Comparison of ENCODE assay signal across 28 cellular contexts in the genomic region with DNA sequence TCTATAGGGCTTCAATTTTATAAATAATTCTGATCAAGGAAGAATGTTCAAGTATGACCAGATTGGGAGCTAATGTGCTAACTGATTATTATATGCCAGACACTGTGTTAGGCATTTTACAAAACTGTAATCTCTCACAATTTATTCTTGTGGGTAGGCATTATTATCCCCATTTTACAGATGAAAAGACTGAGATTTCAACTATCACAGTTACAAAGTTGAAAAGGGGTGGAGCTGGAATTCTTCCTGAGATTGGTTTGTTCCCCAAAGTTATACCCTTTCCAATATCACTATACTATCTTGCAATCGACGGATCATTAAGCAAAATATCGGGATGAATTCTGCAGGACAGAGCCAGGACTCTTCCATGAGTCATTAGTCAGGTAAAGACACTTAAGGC.
"Had no signal": no experiment of that assay in that cellular context is flagged by ENCODE, and none has a peak within 500 bp of the region (broad histone marks: within the 10 kb centered on the region; RNA-seq: fewer than 3 reads in every experiment).

No MANE protein-coding gene starts in this region.

- H3K4me3 ChIP-seq: colonic mucosa, coronary artery, dorsolateral prefrontal cortex, esophagus muscularis mucosa, esophagus squamous epithelium, gastroesophageal sphincter, heart left ventricle, heart right ventricle had no signal

- H3K9me3 ChIP-seq: colonic mucosa, esophagus muscularis mucosa, esophagus squamous epithelium, gastroesophageal sphincter, heart left ventricle had no signal

- H3K27me3 ChIP-seq: colonic mucosa, dorsolateral prefrontal cortex, esophagus muscularis mucosa, esophagus squamous epithelium, foreskin keratinocyte, gastroesophageal sphincter, heart left ventricle, heart right ventricle had no signal

- H3K4me1 ChIP-seq: colonic mucosa, gastroesophageal sphincter had no signal

- H3K27ac Mint-ChIP-seq: dendritic cell treated with granulocyte-macrophage colony-stimulating factor and Interleukin-4, amounts not matched to agents 40 ng/mL and 50 ng/mL, for 4 days; effector memory CD8-positive, alpha-beta T cell; endodermal cell had no signal

- H3K4me1 Mint-ChIP-seq: endodermal cell had no signal

- H3K27me3 Mint-ChIP-seq: dendritic cell treated with granulocyte-macrophage colony-stimulating factor and Interleukin-4, amounts not matched to agents 40 ng/mL and 50 ng/mL, for 4 days had no signal

- H3K36me3 ChIP-seq: colonic mucosa, esophagus muscularis mucosa, esophagus squamous epithelium, gastroesophageal sphincter, heart left ventricle, heart right ventricle had no signal

- ATAC-seq: effector memory CD8-positive, alpha-beta T cell; esophagus mucosa; foreskin keratinocyte; gastroesophageal sphincter; heart left ventricle; heart right ventricle had no signal

- FAIRE-seq: colon, endometrium, endothelial cell of umbilical vein, frontal cortex had no signal

- H3K9me3 Mint-ChIP-seq: dendritic cell treated with granulocyte-macrophage colony-stimulating factor and Interleukin-4, amounts not matched to agents 40 ng/mL and 50 ng/mL, for 4 days; effector memory CD8-positive, alpha-beta T cell; endodermal cell had no signal

- H3K4me3 Mint-ChIP-seq: dendritic cell treated with granulocyte-macrophage colony-stimulating factor and Interleukin-4, amounts not matched to agents 40 ng/mL and 50 ng/mL, for 4 days; effector memory CD8-positive, alpha-beta T cell; endodermal cell had no signal

- H3K27ac ChIP-seq: colonic mucosa, coronary artery, dorsolateral prefrontal cortex, epithelial cell of prostate, esophagus muscularis mucosa, esophagus squamous epithelium, foreskin keratinocyte, gastroesophageal sphincter, heart left ventricle, heart right ventricle had no signal

- DNase-seq: colonic mucosa; cortex of kidney; dermis blood vessel endothelial cell; dorsolateral prefrontal cortex; effector CD4-positive, alpha-beta T cell; effector CD8-positive, alpha-beta T cell; effector memory CD4-positive, alpha-beta T cell; effector memory CD8-positive, alpha-beta T cell; endodermal cell; erythroblast; esophagus squamous epithelium; foreskin fibroblast; foreskin keratinocyte; foreskin melanocyte; glutamatergic neuron; head of caudate nucleus; heart left ventricle; heart right ventricle had no signal
